Comparison of ENCODE assay signal across 1 cellular context in genomic region chr16:89319883-89320716, GRCh38.
A peak's percentile ranks its signal among the peaks of the same experiment; 100 is the strongest.
TF ChIP-seq lines count a peak whose summit lies in the region.

No MANE protein-coding gene starts in this region.

TF ChIP-seq in HepG2, 621 proteins besides CTCF, POLR2A, EP300 and RAD21 (continued from another document and continues in another):
- TF ChIP-seq, protein P1, sequence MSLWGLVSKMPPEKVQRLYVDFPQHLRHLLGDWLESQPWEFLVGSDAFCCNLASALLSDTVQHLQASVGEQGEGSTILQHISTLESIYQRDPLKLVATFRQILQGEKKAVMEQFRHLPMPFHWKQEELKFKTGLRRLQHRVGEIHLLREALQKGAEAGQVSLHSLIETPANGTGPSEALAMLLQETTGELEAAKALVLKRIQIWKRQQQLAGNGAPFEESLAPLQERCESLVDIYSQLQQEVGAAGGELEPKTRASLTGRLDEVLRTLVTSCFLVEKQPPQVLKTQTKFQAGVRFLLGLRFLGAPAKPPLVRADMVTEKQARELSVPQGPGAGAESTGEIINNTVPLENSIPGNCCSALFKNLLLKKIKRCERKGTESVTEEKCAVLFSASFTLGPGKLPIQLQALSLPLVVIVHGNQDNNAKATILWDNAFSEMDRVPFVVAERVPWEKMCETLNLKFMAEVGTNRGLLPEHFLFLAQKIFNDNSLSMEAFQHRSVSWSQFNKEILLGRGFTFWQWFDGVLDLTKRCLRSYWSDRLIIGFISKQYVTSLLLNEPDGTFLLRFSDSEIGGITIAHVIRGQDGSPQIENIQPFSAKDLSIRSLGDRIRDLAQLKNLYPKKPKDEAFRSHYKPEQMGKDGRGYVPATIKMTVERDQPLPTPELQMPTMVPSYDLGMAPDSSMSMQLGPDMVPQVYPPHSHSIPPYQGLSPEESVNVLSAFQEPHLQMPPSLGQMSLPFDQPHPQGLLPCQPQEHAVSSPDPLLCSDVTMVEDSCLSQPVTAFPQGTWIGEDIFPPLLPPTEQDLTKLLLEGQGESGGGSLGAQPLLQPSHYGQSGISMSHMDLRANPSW (CRISPR knock-in tag; IDR thresholded peaks at IDR 0.05; ENCODE audit: borderline replicate concordance) = no peak
- TF ChIP-seq PLRG1 (conservative IDR thresholded peaks at IDR 0.05) (no peak), ZNF558 (CRISPR knock-in tag; IDR thresholded peaks at IDR 0.05; ENCODE audit: borderline replicate concordance) (no peak), ZNF557 (CRISPR knock-in tag; IDR thresholded peaks at IDR 0.05) (no peak), DNMT1 (CRISPR knock-in tag; IDR thresholded peaks at IDR 0.05) (no peak), ZFP41 (CRISPR knock-in tag; IDR thresholded peaks at IDR 0.05; ENCODE audit: borderline replicate concordance) (no peak), NONO (IDR thresholded peaks at IDR 0.05) (no peak), NONO (CRISPR knock-in tag; conservative IDR thresholded peaks at IDR 0.05) (no peak), GPBP1L1 (CRISPR knock-in tag; IDR thresholded peaks at IDR 0.05) (no peak), MAFG (CRISPR knock-in tag; IDR thresholded peaks at IDR 0.05) (0 out of 2 replicates have a peak, but pooled peaks have one; percentile 47), SNRNP70 (IDR thresholded peaks at IDR 0.05; ENCODE audit: low read depth, low read length) (no peak), MYNN (CRISPR knock-in tag; IDR thresholded peaks at IDR 0.05; ENCODE audit: low read depth) (no peak), ZNF782 (CRISPR knock-in tag; IDR thresholded peaks at IDR 0.05; ENCODE audit: borderline replicate concordance) (0 out of 2 replicates have a peak, but pooled peaks have one; percentile 20), GABPB1 (CRISPR knock-in tag; IDR thresholded peaks at IDR 0.05) (peak; percentile 49), GZF1 (CRISPR knock-in tag; IDR thresholded peaks at IDR 0.05) (peak; percentile 75; the same call in 1 of the 2 replicates), MBD4 (IDR thresholded peaks at IDR 0.05; ENCODE audit: borderline replicate concordance, low read length) (no peak), ZNF143 (CRISPR knock-in tag; IDR thresholded peaks at IDR 0.05) (no peak), ZNF510 (CRISPR knock-in tag; IDR thresholded peaks at IDR 0.05; ENCODE audit: low read depth) (no peak), NFE2 (CRISPR knock-in tag; IDR thresholded peaks at IDR 0.05) (peak; percentile 7; the same call in 1 of the 2 replicates), ATAD3A (CRISPR knock-in tag; IDR thresholded peaks at IDR 0.05) (no peak), ZNF329 (CRISPR knock-in tag; IDR thresholded peaks at IDR 0.05; ENCODE audit: low read depth) (0 out of 2 replicates have a peak, but pooled peaks have one; percentile 9), HDAC6 (IDR thresholded peaks at IDR 0.05; ENCODE audit: low read depth, low read length) (no peak), SPEN (CRISPR knock-in tag; IDR thresholded peaks at IDR 0.05; ENCODE audit: low read depth) (peak; percentile 42; the same call in 1 of the 2 replicates), ZNF678 (CRISPR knock-in tag; IDR thresholded peaks at IDR 0.05) (no peak), KLF16 (CRISPR knock-in tag; IDR thresholded peaks at IDR 0.05) (no peak), KLF6 (CRISPR knock-in tag; IDR thresholded peaks at IDR 0.05) (no peak), ZNF282 (IDR thresholded peaks at IDR 0.05; ENCODE audit: partially characterized antibody) (no peak), AGO2 (optimal IDR thresholded peaks at IDR 0.05; ENCODE audit: low read depth, low read length) (peak; percentile 10), TFDP1 (CRISPR knock-in tag; IDR thresholded peaks at IDR 0.05; ENCODE audit: borderline replicate concordance) (peak; percentile 56; the same call in 1 of the 2 replicates), ZNF574 (CRISPR knock-in tag; IDR thresholded peaks at IDR 0.05) (no peak), TSC22D2 (CRISPR knock-in tag; IDR thresholded peaks at IDR 0.05; ENCODE audit: borderline replicate concordance) (no peak), EED (CRISPR knock-in tag; IDR thresholded peaks at IDR 0.05) (no peak), MTA3 (CRISPR knock-in tag; IDR thresholded peaks at IDR 0.05) (no peak), HOXA7 (CRISPR knock-in tag; IDR thresholded peaks at IDR 0.05) (no peak), ZMYM2 (CRISPR knock-in tag; IDR thresholded peaks at IDR 0.05) (0 out of 2 replicates have a peak, but pooled peaks have one; percentile 34), SP4 (CRISPR knock-in tag; IDR thresholded peaks at IDR 0.05) (peak; percentile 17; the same call in 1 of the 2 replicates), ZNF501 (CRISPR knock-in tag; IDR thresholded peaks at IDR 0.05) (peak; percentile 76), SMYD3 (CRISPR knock-in tag; IDR thresholded peaks at IDR 0.05) (no peak; the same call in 1 of the 2 replicates), SNAI1 (CRISPR knock-in tag; IDR thresholded peaks at IDR 0.05; ENCODE audit: borderline replicate concordance) (no peak), ZNF383 (CRISPR knock-in tag; IDR thresholded peaks at IDR 0.05; ENCODE audit: borderline replicate concordance) (no peak), MAFF (IDR thresholded peaks at IDR 0.05; ENCODE audit: low read depth, low read length) (peak; percentile 8; the same call in 1 of the 2 replicates)
- TF ChIP-seq, protein P2, sequence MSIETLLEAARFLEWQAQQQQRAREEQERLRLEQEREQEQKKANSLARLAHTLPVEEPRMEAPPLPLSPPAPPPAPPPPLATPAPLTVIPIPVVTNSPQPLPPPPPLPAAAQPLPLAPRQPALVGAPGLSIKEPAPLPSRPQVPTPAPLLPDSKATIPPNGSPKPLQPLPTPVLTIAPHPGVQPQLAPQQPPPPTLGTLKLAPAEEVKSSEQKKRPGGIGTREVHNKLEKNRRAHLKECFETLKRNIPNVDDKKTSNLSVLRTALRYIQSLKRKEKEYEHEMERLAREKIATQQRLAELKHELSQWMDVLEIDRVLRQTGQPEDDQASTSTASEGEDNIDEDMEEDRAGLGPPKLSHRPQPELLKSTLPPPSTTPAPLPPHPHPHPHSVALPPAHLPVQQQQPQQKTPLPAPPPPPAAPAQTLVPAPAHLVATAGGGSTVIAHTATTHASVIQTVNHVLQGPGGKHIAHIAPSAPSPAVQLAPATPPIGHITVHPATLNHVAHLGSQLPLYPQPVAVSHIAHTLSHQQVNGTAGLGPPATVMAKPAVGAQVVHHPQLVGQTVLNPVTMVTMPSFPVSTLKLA (IDR thresholded peaks at IDR 0.05) = no peak
- TF ChIP-seq, protein P3, sequence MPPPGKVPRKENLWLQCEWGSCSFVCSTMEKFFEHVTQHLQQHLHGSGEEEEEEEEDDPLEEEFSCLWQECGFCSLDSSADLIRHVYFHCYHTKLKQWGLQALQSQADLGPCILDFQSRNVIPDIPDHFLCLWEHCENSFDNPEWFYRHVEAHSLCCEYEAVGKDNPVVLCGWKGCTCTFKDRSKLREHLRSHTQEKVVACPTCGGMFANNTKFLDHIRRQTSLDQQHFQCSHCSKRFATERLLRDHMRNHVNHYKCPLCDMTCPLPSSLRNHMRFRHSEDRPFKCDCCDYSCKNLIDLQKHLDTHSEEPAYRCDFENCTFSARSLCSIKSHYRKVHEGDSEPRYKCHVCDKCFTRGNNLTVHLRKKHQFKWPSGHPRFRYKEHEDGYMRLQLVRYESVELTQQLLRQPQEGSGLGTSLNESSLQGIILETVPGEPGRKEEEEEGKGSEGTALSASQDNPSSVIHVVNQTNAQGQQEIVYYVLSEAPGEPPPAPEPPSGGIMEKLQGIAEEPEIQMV (CRISPR knock-in tag; IDR thresholded peaks at IDR 0.05; ENCODE audit: low read depth) = no peak
- TF ChIP-seq, protein P4, sequence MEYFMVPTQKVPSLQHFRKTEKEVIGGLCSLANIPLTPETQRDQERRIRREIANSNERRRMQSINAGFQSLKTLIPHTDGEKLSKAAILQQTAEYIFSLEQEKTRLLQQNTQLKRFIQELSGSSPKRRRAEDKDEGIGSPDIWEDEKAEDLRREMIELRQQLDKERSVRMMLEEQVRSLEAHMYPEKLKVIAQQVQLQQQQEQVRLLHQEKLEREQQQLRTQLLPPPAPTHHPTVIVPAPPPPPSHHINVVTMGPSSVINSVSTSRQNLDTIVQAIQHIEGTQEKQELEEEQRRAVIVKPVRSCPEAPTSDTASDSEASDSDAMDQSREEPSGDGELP (IDR thresholded peaks at IDR 0.05; ENCODE audit: borderline replicate concordance, low read depth) = peak; percentile 43; the same call in 1 of the 2 replicates
- TF ChIP-seq, protein P5, sequence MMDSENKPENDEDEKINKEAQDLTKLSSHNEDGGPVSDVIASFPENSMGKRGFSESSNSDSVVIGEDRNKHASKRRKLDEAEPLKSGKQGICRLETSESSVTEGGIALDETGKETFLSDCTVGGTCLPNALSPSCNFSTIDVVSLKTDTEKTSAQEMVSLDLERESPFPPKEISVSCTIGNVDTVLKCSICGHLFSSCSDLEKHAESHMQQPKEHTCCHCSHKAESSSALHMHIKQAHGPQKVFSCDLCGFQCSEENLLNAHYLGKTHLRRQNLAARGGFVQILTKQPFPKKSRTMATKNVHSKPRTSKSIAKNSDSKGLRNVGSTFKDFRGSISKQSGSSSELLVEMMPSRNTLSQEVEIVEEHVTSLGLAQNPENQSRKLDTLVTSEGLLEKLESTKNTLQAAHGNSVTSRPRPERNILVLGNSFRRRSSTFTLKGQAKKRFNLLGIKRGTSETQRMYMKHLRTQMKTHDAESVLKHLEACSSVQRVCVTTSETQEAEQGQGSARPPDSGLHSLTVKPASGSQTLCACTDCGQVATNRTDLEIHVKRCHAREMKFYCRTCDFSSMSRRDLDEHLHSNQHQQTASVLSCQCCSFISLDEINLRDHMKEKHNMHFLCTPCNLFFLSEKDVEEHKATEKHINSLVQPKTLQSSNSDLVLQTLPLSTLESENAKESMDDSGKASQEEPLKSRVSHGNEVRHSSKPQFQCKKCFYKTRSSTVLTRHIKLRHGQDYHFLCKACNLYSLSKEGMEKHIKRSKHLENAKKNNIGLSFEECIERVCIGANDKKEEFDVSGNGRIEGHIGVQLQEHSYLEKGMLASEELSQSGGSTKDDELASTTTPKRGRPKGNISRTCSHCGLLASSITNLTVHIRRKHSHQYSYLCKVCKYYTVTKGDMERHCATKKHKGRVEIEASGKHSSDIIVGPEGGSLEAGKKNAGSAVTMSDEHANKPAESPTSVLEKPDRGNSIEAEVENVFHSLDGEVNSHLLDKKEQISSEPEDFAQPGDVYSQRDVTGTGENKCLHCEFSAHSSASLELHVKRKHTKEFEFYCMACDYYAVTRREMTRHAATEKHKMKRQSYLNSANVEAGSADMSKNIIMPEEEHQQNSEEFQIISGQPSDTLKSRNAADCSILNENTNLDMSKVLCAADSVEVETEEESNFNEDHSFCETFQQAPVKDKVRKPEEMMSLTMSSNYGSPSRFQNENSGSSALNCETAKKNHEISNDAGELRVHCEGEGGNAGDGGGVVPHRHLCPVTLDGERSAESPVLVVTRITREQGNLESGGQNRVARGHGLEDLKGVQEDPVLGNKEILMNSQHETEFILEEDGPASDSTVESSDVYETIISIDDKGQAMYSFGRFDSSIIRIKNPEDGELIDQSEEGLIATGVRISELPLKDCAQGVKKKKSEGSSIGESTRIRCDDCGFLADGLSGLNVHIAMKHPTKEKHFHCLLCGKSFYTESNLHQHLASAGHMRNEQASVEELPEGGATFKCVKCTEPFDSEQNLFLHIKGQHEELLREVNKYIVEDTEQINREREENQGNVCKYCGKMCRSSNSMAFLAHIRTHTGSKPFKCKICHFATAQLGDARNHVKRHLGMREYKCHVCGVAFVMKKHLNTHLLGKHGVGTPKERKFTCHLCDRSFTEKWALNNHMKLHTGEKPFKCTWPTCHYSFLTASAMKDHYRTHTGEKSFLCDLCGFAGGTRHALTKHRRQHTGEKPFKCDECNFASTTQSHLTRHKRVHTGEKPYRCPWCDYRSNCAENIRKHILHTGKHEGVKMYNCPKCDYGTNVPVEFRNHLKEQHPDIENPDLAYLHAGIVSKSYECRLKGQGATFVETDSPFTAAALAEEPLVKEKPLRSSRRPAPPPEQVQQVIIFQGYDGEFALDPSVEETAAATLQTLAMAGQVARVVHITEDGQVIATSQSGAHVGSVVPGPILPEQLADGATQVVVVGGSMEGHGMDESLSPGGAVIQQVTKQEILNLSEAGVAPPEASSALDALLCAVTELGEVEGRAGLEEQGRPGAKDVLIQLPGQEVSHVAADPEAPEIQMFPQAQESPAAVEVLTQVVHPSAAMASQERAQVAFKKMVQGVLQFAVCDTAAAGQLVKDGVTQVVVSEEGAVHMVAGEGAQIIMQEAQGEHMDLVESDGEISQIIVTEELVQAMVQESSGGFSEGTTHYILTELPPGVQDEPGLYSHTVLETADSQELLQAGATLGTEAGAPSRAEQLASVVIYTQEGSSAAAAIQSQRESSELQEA (CRISPR knock-in tag; IDR thresholded peaks at IDR 0.05; ENCODE audit: not compliant biosample characterization) = no peak
